ENCODE assay signal across 8 cellular contexts in the genomic region with DNA sequence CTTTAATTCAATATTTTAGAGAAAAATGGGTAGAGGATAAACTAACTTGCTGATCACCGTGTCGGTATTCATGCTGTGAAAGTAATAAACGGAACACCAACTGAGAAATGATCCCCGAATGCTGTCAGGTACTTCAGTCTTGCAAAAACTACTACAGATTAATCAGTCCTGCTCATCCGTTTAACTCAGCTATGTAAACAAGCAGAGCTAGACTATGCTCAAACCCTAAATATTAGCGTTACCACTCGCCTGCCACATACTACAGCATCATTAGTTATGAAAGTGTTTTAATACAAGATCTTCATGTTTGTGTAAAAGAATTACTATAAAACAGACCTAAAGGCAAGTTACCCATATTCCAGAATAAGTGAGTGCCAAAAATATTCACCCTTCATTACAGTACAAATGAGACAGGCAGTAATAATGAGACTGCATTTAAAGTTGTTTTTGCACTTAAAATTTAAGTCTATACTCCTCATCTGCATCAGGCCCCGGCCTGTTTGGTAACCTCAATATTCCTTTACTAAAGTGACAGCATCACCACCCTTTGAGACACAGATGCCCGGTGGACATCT. TPM values are rescaled to one million over a fixed set of nuclear protein-coding genes. Genes with fewer than 3 reads are reported as not detected.
DNase-seq lines count a peak whose midpoint lies in the region; ATAC-seq and TF ChIP-seq lines count a peak whose summit lies in the region.

No MANE protein-coding gene starts in this region.

- ATAC-seq in foreskin keratinocyte (no peak), GM21381 (IDR thresholded peaks at IDR 0.05; ENCODE audit: unreplicated experiment) (no peak), HG02981 (IDR thresholded peaks at IDR 0.05; ENCODE audit: unreplicated experiment) (no peak)

- H3K4me3 ChIP-seq in GM23248 (peak overlapping the region; percentile 91), SJSA1 (peak overlapping the region; percentile 78), skeletal muscle satellite cell (ENCODE audit: low read length) (peak overlapping the region; percentile 92)

- no peaks in the 10 kb centered on the region for H3K9me2 ChIP-seq in GM23248 (ENCODE audit: insufficient read depth)

- H3K4me2 ChIP-seq in GM23248 (ENCODE audit: unreplicated experiment) (peak overlapping the region; percentile 93), skeletal muscle satellite cell (ENCODE audit: low read length) (peak overlapping the region; percentile 80)

- H3K9me3 ChIP-seq in GM23248 (ENCODE audit: low read depth), result no peaks in the 10 kb centered on the region
- no peaks in the 10 kb centered on the region for H3K9me3 ChIP-seq in SJSA1 (replicated peaks)
- H3K9me3 ChIP-seq in skeletal muscle satellite cell (replicated peaks; ENCODE audit: low read length), result no peaks in the 10 kb centered on the region

- 0 to 1% methylated on average over 9 of the region's 9 CpGs for WGBS in GM23248 (ENCODE audit: low coverage in 1 of 2, low lambda C conversion rate in 2 of 2, missing lambda C conversion rate in 2 of 2), 2 experiments

- no peaks in the 10 kb centered on the region for H3K27me3 ChIP-seq in GM23248 (replicated peaks; ENCODE audit: insufficient read depth)
- H3K27me3 ChIP-seq in SJSA1 (replicated peaks), result no peaks in the 10 kb centered on the region
- H3K27me3 ChIP-seq in foreskin keratinocyte, result no peaks in the 10 kb centered on the region
- no peaks in the 10 kb centered on the region for H3K27me3 ChIP-seq in skeletal muscle satellite cell (ENCODE audit: control insufficient read depth, insufficient read depth, low read length)

- H3K9ac ChIP-seq in GM23248 (peak overlapping the region; percentile 85), skeletal muscle satellite cell (ENCODE audit: low read depth, low read length) (peak overlapping the region; percentile 95)

- no peaks in the 10 kb centered on the region for H4K20me1 ChIP-seq in GM23248 (ENCODE audit: insufficient read depth)

- DNase-seq in GM23248 (peak; percentile 51), SJSA1 (ENCODE audit: low read depth in 1 of 2, low spot score in 2 of 2) (peak in 1 of 2 experiments; percentile 39), foreskin keratinocyte (peak in 1 of 2 donors; percentile 25), OCI-M1 (lab: John Stamatoyannopoulos, UW) (no peak)
- DNase-seq in stimulated activated naive CD4-positive, alpha-beta T cell treated with Interleukin-2 at 50 U/mL for 16 hours (lab: John Stamatoyannopoulos, UW), result no peak

- peak overlapping the region; percentile 55 for H2AFZ ChIP-seq in GM23248

- no peak for TF ChIP-seq CTCF in foreskin keratinocyte (conservative IDR thresholded peaks at IDR 0.05)

- H3K4me1 ChIP-seq in GM23248 (ENCODE audit: insufficient read depth), result peaks cover 38% of the 10 kb centered on the region
- H3K4me1 ChIP-seq in SJSA1 (replicated peaks), result peaks cover 61% of the 10 kb centered on the region
- H3K4me1 ChIP-seq in foreskin keratinocyte, result peaks cover 32% of the 10 kb centered on the region
- H3K4me1 ChIP-seq in skeletal muscle satellite cell (ENCODE audit: control insufficient read depth, insufficient read depth, low read length), result peaks cover 37% of the 10 kb centered on the region

- H3K79me2 ChIP-seq in GM23248 (ENCODE audit: insufficient read depth), result peaks cover 51% of the 10 kb centered on the region

- H3K27ac ChIP-seq in GM23248 (peak overlapping the region; percentile 86), SJSA1 (peak overlapping the region; percentile 34; the same call in 1 of the 2 replicates), foreskin keratinocyte (peak overlapping the region; percentile 90)

- H3F3A ChIP-seq in GM23248 (ENCODE audit: insufficient read depth), result peaks cover 61% of the 10 kb centered on the region

- in situ Hi-C loops in GM23248 (cut with MboI), result no loop called here

- H3K36me3 ChIP-seq in GM23248 (ENCODE audit: low read depth) (no peaks in the 10 kb centered on the region), SJSA1 (peaks cover 5% of the 10 kb centered on the region), skeletal muscle satellite cell (ENCODE audit: insufficient read depth, low read length) (peaks cover 5% of the 10 kb centered on the region)

RNA-seq across cellular contexts. Expression of a gene that starts 1.0 kb away (rescaled TPM):
- 18.5 and 22.4 TPM in 2 replicates for total RNA-seq in GM23248 (2014; rRNA removed; shearing (Covaris generic))
- 12.4 and 12.6 TPM in 2 replicates for polyA plus RNA-seq in GM23248 (2016; fragmentation: Nextera tagmentation; extraction: Ambion mirVana)
- 7.7 and 11.0 TPM in 2 replicates for total RNA-seq in SJSA1 (2014; rRNA removed; shearing (Covaris generic))
- 24.3 and 24.5 TPM in 2 replicates for total RNA-seq in foreskin keratinocyte
- polyA plus RNA-seq in foreskin keratinocyte, result 9.4 and 10.1 TPM in 2 replicates
- 19.0 and 21.5 TPM in 2 replicates for total RNA-seq in skeletal muscle satellite cell (2012; rRNA removed)

Comparison
In these comparisons a context has a peak if more than half of its experiments do, and no peak if none do; other contexts are left out.
1. H3K27ac ChIP-seq: peak in every context shown above with its lines; median percentile 90 in foreskin keratinocyte; 86 in GM23248; 34 in SJSA1.